ENCODE assay signal across 17 cellular contexts in the genomic region with DNA sequence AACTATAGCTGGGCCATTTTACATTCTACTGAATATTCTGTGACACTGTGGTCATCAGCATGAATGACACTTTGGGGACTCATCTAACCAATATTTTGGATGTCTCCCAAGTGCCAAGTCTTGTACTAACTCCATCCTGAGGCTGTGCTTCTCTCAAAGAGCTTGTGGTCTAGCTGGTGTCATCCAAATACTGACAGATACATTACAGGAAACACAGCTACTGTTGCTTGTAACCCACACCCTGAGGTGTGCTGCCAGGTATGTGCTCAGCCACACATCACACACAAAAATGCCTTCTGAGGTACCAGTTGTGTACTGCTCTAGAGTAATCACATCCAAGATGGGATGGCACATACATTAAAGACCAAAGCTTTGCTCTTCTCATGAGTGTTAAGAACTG.
"Had no signal": no experiment of that assay in that cellular context is flagged by ENCODE, and none has a peak within 500 bp of the region (broad histone marks: within the 10 kb centered on the region; RNA-seq: fewer than 3 reads in every experiment).

No MANE protein-coding gene starts in this region.

- ATAC-seq: activated CD8-positive, alpha-beta T cell treated with anti-CD3 and anti-CD28 coated beads, Interleukin-2, amount 10 ng/mL, durations not matched to agents 7 days and 5 days; heart right ventricle; left lobe of liver; naive thymus-derived CD4-positive, alpha-beta T cell had no signal

- H3K36me3 ChIP-seq: heart right ventricle, transverse colon had no signal

- H3K4me1 Mint-ChIP-seq: activated B cell treated with CpG ODN at 0.5 μM for 24 hours; activated CD4-positive, alpha-beta T cell treated with anti-CD3 and anti-CD28 coated beads, Interleukin-2, amount 10 ng/mL, durations not matched to agents 24 days and 14 days; naive thymus-derived CD4-positive, alpha-beta T cell had no signal

- H3K36me3 Mint-ChIP-seq: activated naive CD4-positive, alpha-beta T cell treated with anti-CD3 and anti-CD28 coated beads, Interleukin-2, amount 50 U/mL, for 72 hours; naive thymus-derived CD4-positive, alpha-beta T cell had no signal

- H3K4me3 ChIP-seq: coronary artery, heart right ventricle, transverse colon had no signal

- DNase-seq: activated B cell treated with CpG ODN at 0.5 μM for 24 hours; activated CD4-positive, alpha-beta T cell treated with anti-CD3 and anti-CD28 coated beads, Interleukin-2, amount 10 ng/mL, durations not matched to agents 24 days and 14 days; activated CD8-positive, alpha-beta memory T cell treated with anti-CD3 and anti-CD28 coated beads, Interleukin-2, amount 50 U/mL, for 4 hours; activated CD8-positive, alpha-beta T cell treated with anti-CD3 and anti-CD28 coated beads, Interleukin-2, amount 10 ng/mL, durations not matched to agents 7 days and 5 days; activated gamma-delta T cell; activated T-cell treated with anti-CD3 and anti-CD28 coated beads, Interleukin-2, amount 50 U/mL, for 48 hours; effector CD4-positive, alpha-beta T cell; heart right ventricle; naive thymus-derived CD4-positive, alpha-beta T cell; stimulated activated CD4-positive, alpha-beta T cell treated with anti-CD3 and anti-CD28 coated beads, Interleukin-2, amount 100 ng/mL, for 48 hours; stimulated activated naive CD4-positive, alpha-beta T cell; T-helper 2 cell; transverse colon had no signal

- H3K27ac Mint-ChIP-seq: activated B cell treated with CpG ODN at 0.5 μM for 24 hours; activated CD4-positive, alpha-beta T cell treated with anti-CD3 and anti-CD28 coated beads, Interleukin-2, amount 10 ng/mL, durations not matched to agents 24 days and 14 days; activated CD8-positive, alpha-beta T cell treated with anti-CD3 and anti-CD28 coated beads, Interleukin-2, amount 10 ng/mL, durations not matched to agents 7 days and 5 days; activated naive CD4-positive, alpha-beta T cell treated with anti-CD3 and anti-CD28 coated beads, Interleukin-2, amount 50 U/mL, for 72 hours; naive thymus-derived CD4-positive, alpha-beta T cell had no signal

- H3K4me3 Mint-ChIP-seq: activated B cell treated with CpG ODN at 0.5 μM for 24 hours; activated CD4-positive, alpha-beta T cell treated with anti-CD3 and anti-CD28 coated beads, Interleukin-2, amount 10 ng/mL, durations not matched to agents 24 days and 14 days; activated CD8-positive, alpha-beta T cell treated with anti-CD3 and anti-CD28 coated beads, Interleukin-2, amount 10 ng/mL, durations not matched to agents 7 days and 5 days; naive thymus-derived CD4-positive, alpha-beta T cell had no signal

- H3K27me3 ChIP-seq: heart right ventricle, transverse colon had no signal

- H3K9me3 Mint-ChIP-seq: activated B cell treated with CpG ODN at 0.5 μM for 24 hours; activated CD4-positive, alpha-beta T cell treated with anti-CD3 and anti-CD28 coated beads, Interleukin-2, amount 10 ng/mL, durations not matched to agents 24 days and 14 days; activated naive CD4-positive, alpha-beta T cell treated with anti-CD3 and anti-CD28 coated beads, Interleukin-2, amount 50 U/mL, for 72 hours; naive thymus-derived CD4-positive, alpha-beta T cell had no signal

- H3K27ac ChIP-seq: coronary artery, heart right ventricle, parathyroid adenoma, transverse colon had no signal

- H3K4me1 ChIP-seq: heart right ventricle, parathyroid adenoma, transverse colon had no signal

- H3K9me3 ChIP-seq: heart right ventricle, transverse colon had no signal

- H3K27me3 Mint-ChIP-seq: activated B cell treated with CpG ODN at 0.5 μM for 24 hours; naive thymus-derived CD4-positive, alpha-beta T cell had no signal
